Comparison of ENCODE assay signal across 21 cellular contexts in the genomic region with DNA sequence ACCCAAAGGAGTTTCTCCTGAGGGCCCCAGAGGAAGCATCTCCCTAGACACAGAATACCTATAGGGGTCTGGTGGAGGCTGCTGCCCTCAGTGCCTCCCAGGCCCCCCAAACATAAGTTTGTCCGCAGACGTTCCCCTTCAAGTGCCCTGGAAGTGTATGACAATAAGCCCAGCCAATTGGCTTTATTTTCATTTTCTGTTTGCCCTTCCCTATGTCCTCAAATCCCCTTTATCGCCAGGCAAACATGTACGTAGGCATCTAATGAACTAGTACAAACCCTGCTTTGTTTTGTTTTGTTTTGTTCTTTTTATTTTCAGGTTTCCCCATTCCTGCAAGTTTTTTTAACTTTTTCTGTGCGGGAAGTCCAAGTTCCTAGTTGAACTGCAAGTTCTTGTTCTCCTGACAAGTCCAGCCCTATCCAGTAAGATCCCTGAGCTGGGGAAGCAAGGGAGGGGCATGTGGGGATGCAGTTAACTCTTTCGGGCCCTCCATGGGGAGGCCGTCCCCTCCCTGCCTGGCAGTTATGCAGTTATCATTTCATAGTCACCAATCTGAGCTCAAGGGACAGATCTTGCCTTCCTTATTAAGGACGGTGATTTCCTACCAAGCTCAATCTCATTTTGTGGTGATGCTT.
DNase-seq lines count a peak whose midpoint lies in the region; TF ChIP-seq lines count a peak whose summit lies in the region.
"Had no signal": no experiment of that assay in that cellular context is flagged by ENCODE, and none has a peak within 500 bp of the region (broad histone marks: within the 10 kb centered on the region; RNA-seq: fewer than 3 reads in every experiment).

No MANE protein-coding gene starts in this region.

- H3K4me1 ChIP-seq in Caco-2 (no peaks in the 10 kb centered on the region), ascending aorta (no peaks in the 10 kb centered on the region), hepatocyte (ENCODE audit: insufficient read depth) (no peaks in the 10 kb centered on the region), spleen (no peaks in the 10 kb centered on the region)
- H3K4me1 ChIP-seq: parathyroid adenoma, transverse colon had no signal

- no peaks in the 10 kb centered on the region for H3K9me3 Mint-ChIP-seq in Caco-2 (ENCODE audit: unreplicated experiment)
- H3K9me3 Mint-ChIP-seq in activated T-cell treated with anti-CD3 and anti-CD28 coated beads, Interleukin-2, amount 50 U/mL, for 24 hours, result no peaks in the 10 kb centered on the region

- H3K4me3 ChIP-seq in Caco-2 (ENCODE audit: low read depth, low read length), result peak overlapping the region; percentile 24
- H3K4me3 ChIP-seq in ascending aorta, result peak overlapping the region; percentile 45 to 59
- no peak overlapping the region for H3K4me3 ChIP-seq in hepatocyte
- peak overlapping the region in 5 of 8 donors; percentile 3 to 35 (median 20) for H3K4me3 ChIP-seq in spleen
- H3K4me3 ChIP-seq: lung had no signal

- H3K4me3 Mint-ChIP-seq in Caco-2 (ENCODE audit: unreplicated experiment), result peak overlapping the region; percentile 68
- no peak overlapping the region for H3K4me3 Mint-ChIP-seq in activated T-cell treated with anti-CD3 and anti-CD28 coated beads, Interleukin-2, amount 50 U/mL, for 24 hours
- H3K4me3 Mint-ChIP-seq: CD8-positive, alpha-beta memory T cell; naive thymus-derived CD4-positive, alpha-beta T cell had no signal

- no peaks in the 10 kb centered on the region for H3K9me3 ChIP-seq in Caco-2
- no peaks in the 10 kb centered on the region for H3K9me3 ChIP-seq in ascending aorta
- H3K9me3 ChIP-seq in hepatocyte (ENCODE audit: low read depth), result no peaks in the 10 kb centered on the region
- H3K9me3 ChIP-seq in spleen, result no peaks in the 10 kb centered on the region
- H3K9me3 ChIP-seq: transverse colon had no signal

- no peak for TF ChIP-seq CTCF in Caco-2 (IDR thresholded peaks at IDR 0.05; ENCODE audit: insufficient read depth in 1 of 2, low read depth in 1 of 2, low read length in 1 of 2, severe bottlenecking in 1 of 2, unreplicated experiment in 1 of 2)
- no peak for TF ChIP-seq CTCF in ascending aorta (IDR thresholded peaks at IDR 0.05)
- no peak for TF ChIP-seq CTCF in hepatocyte (IDR thresholded peaks at IDR 0.05; ENCODE audit: poor library complexity)
- TF ChIP-seq CTCF in spleen (IDR thresholded peaks at IDR 0.05 in 8 of 11, conservative IDR thresholded peaks at IDR 0.05 in 3 of 11), result no peak
- no peak for TF ChIP-seq CTCF in GM13977 (IDR thresholded peaks at IDR 0.05; ENCODE audit: extremely low read depth, insufficient read depth, missing control alignments)

- no peak for TF ChIP-seq POLR2A in spleen (IDR thresholded peaks at IDR 0.05)

- no peaks in the 10 kb centered on the region for H3K36me3 Mint-ChIP-seq in Caco-2 (ENCODE audit: insufficient read depth, unreplicated experiment)
- H3K36me3 Mint-ChIP-seq in activated T-cell treated with anti-CD3 and anti-CD28 coated beads, Interleukin-2, amount 50 U/mL, for 24 hours (ENCODE audit: low read depth), result no peaks in the 10 kb centered on the region
- H3K36me3 Mint-ChIP-seq: CD8-positive, alpha-beta memory T cell; naive thymus-derived CD4-positive, alpha-beta T cell had no signal

- peak overlapping the region; percentile 11 for H3K27ac Mint-ChIP-seq in Caco-2 (ENCODE audit: unreplicated experiment)
- no peak overlapping the region for H3K27ac Mint-ChIP-seq in activated T-cell treated with anti-CD3 and anti-CD28 coated beads, Interleukin-2, amount 50 U/mL, for 24 hours
- H3K27ac Mint-ChIP-seq: CD8-positive, alpha-beta memory T cell; naive thymus-derived CD4-positive, alpha-beta T cell had no signal

- H3K9me2 ChIP-seq in hepatocyte (replicated peaks; ENCODE audit: insufficient read depth), result no peaks in the 10 kb centered on the region

- intact Hi-C loops in Caco-2 (cut with micrococcal nuclease; ENCODE audit: unreplicated experiment) (no loop called here), ascending aorta (cut with DNase I) (no loop called here), spleen (cut with DNase I; ENCODE audit: low total_unique reads) (no loop called here)

- H3K4me1 Mint-ChIP-seq in Caco-2 (ENCODE audit: low read depth, unreplicated experiment), result peaks cover 6% of the 10 kb centered on the region
- H3K4me1 Mint-ChIP-seq in activated T-cell treated with anti-CD3 and anti-CD28 coated beads, Interleukin-2, amount 50 U/mL, for 24 hours (ENCODE audit: low read depth), result no peaks in the 10 kb centered on the region
- H3K4me1 Mint-ChIP-seq: CD8-positive, alpha-beta memory T cell; naive thymus-derived CD4-positive, alpha-beta T cell had no signal

- in situ Hi-C loops in GM13977 (cut with MboI; ENCODE audit: low pct_unique_long_range_greater_than_20kb, low sequenced_read_pairs, unreplicated experiment), result no loop called here

- DNase-seq in Caco-2, result no peak
- DNase-seq in ascending aorta (ENCODE audit: low spot score in 2 of 2), result no peak
- no peak for DNase-seq in hepatocyte (ENCODE audit: low spot score)
- DNase-seq in spleen, result no peak
- no peak for DNase-seq in activated T-cell treated with anti-CD3 and anti-CD28 coated beads, Interleukin-2, amount 50 U/mL, for 24 hours
- no peak for DNase-seq in NOMO-1 treated with dmso at 0.1 percent for 144 hours (lab: John Stamatoyannopoulos, UW; ENCODE audit: unreplicated experiment)
- DNase-seq in GM13977 (ENCODE audit: low spot score), result no peak
- DNase-seq in stimulated activated CD4-positive, alpha-beta T cell treated with anti-CD3 and anti-CD28 coated beads, Interleukin-4, amount 100 ng/mL, for 4 hours, result no peak
- DNase-seq: activated CD4-positive, alpha-beta T cell treated with anti-CD3 and anti-CD28 coated beads for 48 hours; activated CD8-positive, alpha-beta memory T cell treated with anti-CD3 and anti-CD28 coated beads, Interleukin-2, amount 50 U/mL, for 48 hours; CD8-positive, alpha-beta memory T cell; DMS79 treated with DMSO at 0.1 percent for 48 hours; glutamatergic neuron; naive thymus-derived CD4-positive, alpha-beta T cell; NCI-H146; NCI-H345; RPMI8226; SW 1271; transverse colon had no signal

- H3K36me3 ChIP-seq in Caco-2 (ENCODE audit: control insufficient read depth, insufficient read depth, low read length), result no peaks in the 10 kb centered on the region
- no peaks in the 10 kb centered on the region for H3K36me3 ChIP-seq in ascending aorta
- H3K36me3 ChIP-seq in hepatocyte (replicated peaks; ENCODE audit: insufficient read depth, low read depth), result no peaks in the 10 kb centered on the region
- no peaks in the 10 kb centered on the region for H3K36me3 ChIP-seq in spleen
- H3K36me3 ChIP-seq: transverse colon had no signal

- BruUV-seq in Caco-2 (replicated peaks; lab: Mats Ljungman, UMichigan), result no TSS peak

- H3K4me2 ChIP-seq in hepatocyte, result peak overlapping the region; percentile 17

- POLR2A ChIA-PET in Caco-2 (lab: Charles Lee), result no interaction called here

- no peaks in the 10 kb centered on the region for H3K79me2 ChIP-seq in hepatocyte
- H3K79me2 ChIP-seq: parathyroid adenoma had no signal

- H3K27me3 ChIP-seq in Caco-2 (replicated peaks; ENCODE audit: control insufficient read depth, insufficient read depth, low read length), result no peaks in the 10 kb centered on the region
- no peaks in the 10 kb centered on the region for H3K27me3 ChIP-seq in ascending aorta
- no peaks in the 10 kb centered on the region for H3K27me3 ChIP-seq in hepatocyte
- peaks cover 0 to 3% (median 0%) of the 10 kb centered on the region in 7 donors for H3K27me3 ChIP-seq in spleen (replicated peaks in 1 of 7)
- H3K27me3 ChIP-seq: transverse colon had no signal

- CTCF ChIA-PET in Caco-2 (lab: Charles Lee), result interaction anchor here (0.6 kb wide), 1 partner anchor 466 kb away, joined by 3 read pairs; no protein-coding TSS in a partner anchor

- H4K20me1 ChIP-seq in hepatocyte (ENCODE audit: insufficient read depth, poor library complexity, severe bottlenecking), result no peaks in the 10 kb centered on the region

- H3K27ac ChIP-seq in ascending aorta, result no peak overlapping the region
- H3K27ac ChIP-seq in hepatocyte, result no peak overlapping the region
- peak overlapping the region in 5 of 8 donors; percentile 19 to 54 (median 41) for H3K27ac ChIP-seq in spleen
- H3K27ac ChIP-seq: parathyroid adenoma, transverse colon had no signal

- 71% methylated on average over 8 of the region's 8 CpGs for WGBS in hepatocyte (ENCODE audit: low lambda C conversion rate, missing lambda C conversion rate)
- 65 to 84% (median 74%) methylated on average over 8 of the region's 8 CpGs for WGBS in spleen, 5 donors

- H3K27me3 Mint-ChIP-seq in Caco-2 (ENCODE audit: insufficient read depth, unreplicated experiment), result peaks cover 3% of the 10 kb centered on the region
- peaks cover 21% of the 10 kb centered on the region for H3K27me3 Mint-ChIP-seq in activated T-cell treated with anti-CD3 and anti-CD28 coated beads, Interleukin-2, amount 50 U/mL, for 24 hours

- no peak overlapping the region for H2AFZ ChIP-seq in hepatocyte
- H2AFZ ChIP-seq: parathyroid adenoma had no signal

Comparison
In these comparisons a context has a peak if more than half of its experiments do, and no peak if none do; other contexts are left out.
1. H3K27ac ChIP-seq: peak in spleen (5 of 8); none in ascending aorta (0 of 2) and hepatocyte (single experiment).